ENCODE assay signal across 1 cellular context in the genomic region with DNA sequence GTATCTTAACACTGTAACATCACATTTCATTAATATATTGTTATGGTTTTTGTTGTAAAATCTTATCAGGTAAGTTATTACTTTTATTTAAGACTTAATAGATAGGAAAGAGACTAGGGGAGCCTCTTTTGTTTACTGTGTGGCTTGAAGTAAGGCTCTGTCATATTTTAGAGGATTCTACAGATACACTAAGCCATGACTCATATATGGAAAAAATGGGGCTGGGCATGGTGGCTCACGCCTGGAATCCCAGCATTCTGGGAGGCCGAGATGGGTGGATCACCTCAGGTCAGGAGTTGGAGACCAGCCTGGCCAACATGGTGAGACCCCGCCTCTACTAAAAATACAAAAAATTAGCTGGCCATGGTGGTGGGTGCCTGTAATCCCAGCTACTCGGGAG.
TF ChIP-seq lines count a peak whose summit lies in the region.

No MANE protein-coding gene starts in this region.

TF ChIP-seq in SK-N-SH treated with all-trans-retinoic acid at 6 μM for 48 hours, 23 proteins besides CTCF, POLR2A, EP300 and RAD21 (continued from another document):
- TF ChIP-seq, protein P1, sequence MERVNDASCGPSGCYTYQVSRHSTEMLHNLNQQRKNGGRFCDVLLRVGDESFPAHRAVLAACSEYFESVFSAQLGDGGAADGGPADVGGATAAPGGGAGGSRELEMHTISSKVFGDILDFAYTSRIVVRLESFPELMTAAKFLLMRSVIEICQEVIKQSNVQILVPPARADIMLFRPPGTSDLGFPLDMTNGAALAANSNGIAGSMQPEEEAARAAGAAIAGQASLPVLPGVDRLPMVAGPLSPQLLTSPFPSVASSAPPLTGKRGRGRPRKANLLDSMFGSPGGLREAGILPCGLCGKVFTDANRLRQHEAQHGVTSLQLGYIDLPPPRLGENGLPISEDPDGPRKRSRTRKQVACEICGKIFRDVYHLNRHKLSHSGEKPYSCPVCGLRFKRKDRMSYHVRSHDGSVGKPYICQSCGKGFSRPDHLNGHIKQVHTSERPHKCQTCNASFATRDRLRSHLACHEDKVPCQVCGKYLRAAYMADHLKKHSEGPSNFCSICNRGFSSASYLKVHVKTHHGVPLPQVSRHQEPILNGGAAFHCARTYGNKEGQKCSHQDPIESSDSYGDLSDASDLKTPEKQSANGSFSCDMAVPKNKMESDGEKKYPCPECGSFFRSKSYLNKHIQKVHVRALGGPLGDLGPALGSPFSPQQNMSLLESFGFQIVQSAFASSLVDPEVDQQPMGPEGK (CRISPR knock-in tag; IDR thresholded peaks at IDR 0.05; ENCODE audit: borderline replicate concordance), result no peak
- TF ChIP-seq ZFP30 (CRISPR knock-in tag; IDR thresholded peaks at IDR 0.05) (no peak), PPARA (CRISPR knock-in tag; IDR thresholded peaks at IDR 0.05; ENCODE audit: borderline replicate concordance) (no peak), ARNTL (CRISPR knock-in tag; IDR thresholded peaks at IDR 0.05; ENCODE audit: borderline replicate concordance, low read depth) (no peak), ZNF565 (CRISPR knock-in tag; conservative IDR thresholded peaks at IDR 0.05; ENCODE audit: low read depth) (no peak), ZNF8 (CRISPR knock-in tag; IDR thresholded peaks at IDR 0.05) (no peak)
- TF ChIP-seq, protein P2, sequence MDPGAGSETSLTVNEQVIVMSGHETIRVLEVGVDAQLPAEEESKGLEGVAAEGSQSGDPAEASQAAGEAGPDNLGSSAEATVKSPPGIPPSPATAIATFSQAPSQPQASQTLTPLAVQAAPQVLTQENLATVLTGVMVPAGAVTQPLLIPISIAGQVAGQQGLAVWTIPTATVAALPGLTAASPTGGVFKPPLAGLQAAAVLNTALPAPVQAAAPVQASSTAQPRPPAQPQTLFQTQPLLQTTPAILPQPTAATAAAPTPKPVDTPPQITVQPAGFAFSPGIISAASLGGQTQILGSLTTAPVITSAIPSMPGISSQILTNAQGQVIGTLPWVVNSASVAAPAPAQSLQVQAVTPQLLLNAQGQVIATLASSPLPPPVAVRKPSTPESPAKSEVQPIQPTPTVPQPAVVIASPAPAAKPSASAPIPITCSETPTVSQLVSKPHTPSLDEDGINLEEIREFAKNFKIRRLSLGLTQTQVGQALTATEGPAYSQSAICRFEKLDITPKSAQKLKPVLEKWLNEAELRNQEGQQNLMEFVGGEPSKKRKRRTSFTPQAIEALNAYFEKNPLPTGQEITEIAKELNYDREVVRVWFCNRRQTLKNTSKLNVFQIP (CRISPR knock-in tag; IDR thresholded peaks at IDR 0.05; ENCODE audit: borderline replicate concordance, low read depth), result no peak
